Comparison of ENCODE assay signal across 1 cellular context in genomic region chr3:187319699-187320302, GRCh38.
TF ChIP-seq lines count a peak whose summit lies in the region.

No MANE protein-coding gene starts in this region.

TF ChIP-seq in K562, 482 proteins besides CTCF, POLR2A, EP300 and RAD21:
- TF ChIP-seq ZBTB9 (CRISPR knock-in tag; IDR thresholded peaks at IDR 0.05): no peak
- TF ChIP-seq JUND (IDR thresholded peaks at IDR 0.05; ENCODE audit: borderline replicate concordance, low read depth, low read length): 0 out of 2 replicates have a peak, but pooled peaks have one; percentile 5
- TF ChIP-seq JUND (tag; IDR thresholded peaks at IDR 0.05; ENCODE audit: borderline replicate concordance, low read depth, low read length): no peak
- TF ChIP-seq RBM34 (IDR thresholded peaks at IDR 0.05; ENCODE audit: borderline replicate concordance, insufficient read depth, low read length): no peak
- TF ChIP-seq KLF16 (IDR thresholded peaks at IDR 0.05): peak; percentile 38; the same call in 1 of the 2 replicates
- peak; percentile 35; the same call in 1 of the 2 replicates for TF ChIP-seq ESRRA (IDR thresholded peaks at IDR 0.05; ENCODE audit: borderline replicate concordance, low read depth)
- no peak for TF ChIP-seq CBFA2T3 (IDR thresholded peaks at IDR 0.05)
- peak; percentile 88 for TF ChIP-seq SPI1 (IDR thresholded peaks at IDR 0.05; ENCODE audit: borderline replicate concordance, low read depth, low read length)
- TF ChIP-seq CLOCK (CRISPR knock-in tag; IDR thresholded peaks at IDR 0.05; ENCODE audit: borderline replicate concordance): no peak
- TF ChIP-seq ZBTB26 (CRISPR knock-in tag; IDR thresholded peaks at IDR 0.05): no peak
- peak; percentile 74; the same call in 1 of the 2 replicates for TF ChIP-seq STAG1 (CRISPR knock-in tag; IDR thresholded peaks at IDR 0.05; ENCODE audit: borderline replicate concordance)
- TF ChIP-seq NR2C1 (IDR thresholded peaks at IDR 0.05): no peak
- TF ChIP-seq NR2C1 (tag; IDR thresholded peaks at IDR 0.05): no peak
- peak; percentile 71; the same call in 1 of the 2 replicates for TF ChIP-seq SMC3 (conservative IDR thresholded peaks at IDR 0.05; ENCODE audit: insufficient read depth, low read depth, low read length)
- peak; percentile 88 for TF ChIP-seq DEAF1 (CRISPR knock-in tag; IDR thresholded peaks at IDR 0.05)
- TF ChIP-seq TGIF2 (CRISPR knock-in tag; IDR thresholded peaks at IDR 0.05): no peak
- TF ChIP-seq MAZ (CRISPR knock-in tag; conservative IDR thresholded peaks at IDR 0.05 in 1 of 2, IDR thresholded peaks at IDR 0.05 in 1 of 2): peak in 1 of 2 experiments; percentile 49; a peak in 1 of 4 replicates
TF ChIP-seq in K562: peak in this region for 8.
